ENCODE assay signal across 22 cellular contexts in the genomic region with DNA sequence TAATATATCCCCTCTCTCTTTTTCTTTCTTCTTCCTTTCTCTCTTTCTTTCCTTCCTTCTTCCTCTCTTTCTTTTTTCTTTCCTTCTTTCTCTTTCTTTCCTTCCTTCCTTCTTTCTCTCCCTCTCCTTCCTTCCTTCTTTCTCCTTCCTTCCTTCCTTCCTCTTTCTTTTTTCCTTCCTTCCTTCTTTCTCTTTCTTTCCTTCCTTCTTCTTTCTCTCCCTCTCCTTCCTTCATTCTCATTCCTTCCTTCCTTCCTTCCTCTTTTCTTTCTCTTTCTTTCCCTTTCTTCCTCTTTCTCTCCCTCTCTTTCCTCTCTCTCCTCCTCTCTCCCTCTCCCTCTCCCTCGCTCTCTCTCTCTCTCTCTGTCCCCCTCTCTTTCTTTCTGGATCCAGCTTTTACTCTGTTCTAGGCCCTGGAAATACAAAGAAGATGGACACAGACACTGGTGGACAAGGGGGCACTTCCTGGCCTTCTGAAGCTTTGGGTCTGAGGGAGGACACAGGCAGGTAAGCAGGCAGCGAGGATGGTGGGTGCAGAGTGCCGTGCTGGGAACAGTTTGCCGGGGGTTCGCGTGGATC. TPM values are rescaled to one million over a fixed set of nuclear protein-coding genes. Genes with fewer than 3 reads are reported as not detected.
"Had no signal": no experiment of that assay in that cellular context is flagged by ENCODE, and none has a peak within 500 bp of the region (broad histone marks: within the 10 kb centered on the region; RNA-seq: fewer than 3 reads in every experiment).

No MANE protein-coding gene starts in this region.

- FAIRE-seq: bronchial epithelial cell had no signal

- H3K27ac ChIP-seq: SK-N-MC, VCaP had no signal

- H3K4me3 Mint-ChIP-seq: activated CD4-positive, alpha-beta memory T cell treated with anti-CD3 and anti-CD28 coated beads, Interleukin-2, amount 10 ng/mL, durations not matched to agents 7 days and 5 days; activated CD4-positive, alpha-beta T cell treated with anti-CD3 and anti-CD28 coated beads for 36 hours; activated naive CD4-positive, alpha-beta T cell treated with anti-CD3 and anti-CD28 coated beads, Interleukin-2, amount 50 U/mL, for 24 hours; activated T-cell treated with anti-CD3 and anti-CD28 coated beads, Interleukin-2, amount 50 U/mL, for 72 hours; central memory CD8-positive, alpha-beta T cell had no signal

- H3K27ac Mint-ChIP-seq: activated CD4-positive, alpha-beta memory T cell treated with anti-CD3 and anti-CD28 coated beads, Interleukin-2, amount 10 ng/mL, durations not matched to agents 7 days and 5 days; activated CD4-positive, alpha-beta T cell treated with anti-CD3 and anti-CD28 coated beads for 36 hours; activated naive CD4-positive, alpha-beta T cell treated with anti-CD3 and anti-CD28 coated beads, Interleukin-2, amount 50 U/mL, for 24 hours; activated T-cell treated with anti-CD3 and anti-CD28 coated beads, Interleukin-2, amount 50 U/mL, for 72 hours; activated T-helper 2 cell treated with anti-CD3 and anti-CD28 coated beads, Interferon-gamma antibody, Interleukin-2, Interleukin-4, amounts not matched to agents 10 μg/mL and 5 μg/mL and 100 μg/mL, durations not matched to agents 14 hours and 24 hours and 36 hours had no signal

- DNase-seq: activated CD4-positive, alpha-beta memory T cell treated with anti-CD3 and anti-CD28 coated beads, Interleukin-2, amount 10 ng/mL, durations not matched to agents 7 days and 5 days; activated CD4-positive, alpha-beta T cell treated with anti-CD3 and anti-CD28 coated beads for 36 hours; activated CD4-positive, alpha-beta T cell treated with anti-CD3 and anti-CD28 coated beads, Interleukin-2, amount 50 U/mL, for 1 hour; activated CD8-positive, alpha-beta memory T cell treated with anti-CD3 and anti-CD28 coated beads, Interleukin-2, amount 50 U/mL, for 4 hours; activated T-cell treated with anti-CD3 and anti-CD28 coated beads, Interleukin-2, amount 50 U/mL, for 72 hours; aorta; KBM-7; MV-4-11; NCI-H1417 treated with DMSO at 0.1 percent for 48 hours; NCI-H1694; NCI-H510A; NK-92 treated with Interleukin-12 subunit alpha and Interleukin-12 subunit beta, amount 100 ng/mL, for 24 hours; T-helper 1 cell had no signal

- H3K36me3 Mint-ChIP-seq: activated naive CD4-positive, alpha-beta T cell treated with anti-CD3 and anti-CD28 coated beads, Interleukin-2, amount 50 U/mL, for 24 hours had no signal

- H3K4me1 Mint-ChIP-seq: activated CD4-positive, alpha-beta memory T cell treated with anti-CD3 and anti-CD28 coated beads, Interleukin-2, amount 10 ng/mL, durations not matched to agents 7 days and 5 days; activated CD4-positive, alpha-beta T cell treated with anti-CD3 and anti-CD28 coated beads for 36 hours; activated naive CD4-positive, alpha-beta T cell treated with anti-CD3 and anti-CD28 coated beads, Interleukin-2, amount 50 U/mL, for 24 hours; central memory CD8-positive, alpha-beta T cell had no signal

- ATAC-seq: activated CD4-positive, alpha-beta T cell treated with anti-CD3 and anti-CD28 coated beads for 36 hours; activated T-cell treated with anti-CD3 and anti-CD28 coated beads, Interleukin-2, amount 50 U/mL, for 72 hours; Panc1; Right ventricle myocardium inferior had no signal

- H3K4me3 ChIP-seq: SK-N-MC had no signal

- H3K9me3 Mint-ChIP-seq: activated CD4-positive, alpha-beta memory T cell treated with anti-CD3 and anti-CD28 coated beads, Interleukin-2, amount 10 ng/mL, durations not matched to agents 7 days and 5 days; activated naive CD4-positive, alpha-beta T cell treated with anti-CD3 and anti-CD28 coated beads, Interleukin-2, amount 50 U/mL, for 24 hours; activated T-cell treated with anti-CD3 and anti-CD28 coated beads, Interleukin-2, amount 50 U/mL, for 72 hours; activated T-helper 2 cell treated with anti-CD3 and anti-CD28 coated beads, Interferon-gamma antibody, Interleukin-2, Interleukin-4, amounts not matched to agents 10 μg/mL and 5 μg/mL and 100 μg/mL, durations not matched to agents 14 hours and 24 hours and 36 hours; central memory CD8-positive, alpha-beta T cell had no signal

RNA-seq across cellular contexts. Expression of gene RASD2, which starts 18.0 kb away (rescaled TPM):
- total RNA-seq: activated CD4-positive, alpha-beta memory T cell treated with anti-CD3 and anti-CD28 coated beads, Interleukin-2, amount 10 ng/mL, durations not matched to agents 7 days and 5 days; activated T-helper 2 cell treated with anti-CD3 and anti-CD28 coated beads, Interferon-gamma antibody, Interleukin-2, Interleukin-4, amounts not matched to agents 10 μg/mL and 5 μg/mL and 100 μg/mL, durations not matched to agents 14 hours and 24 hours and 36 hours; T-helper 2 cell treated with Interferon-gamma antibody and Interleukin-4, amounts not matched to agents 100 ng/mL and 5 ng/mL, for 36 hours had no signal
